ENCODE assay signal across 8 cellular contexts in the genomic region with DNA sequence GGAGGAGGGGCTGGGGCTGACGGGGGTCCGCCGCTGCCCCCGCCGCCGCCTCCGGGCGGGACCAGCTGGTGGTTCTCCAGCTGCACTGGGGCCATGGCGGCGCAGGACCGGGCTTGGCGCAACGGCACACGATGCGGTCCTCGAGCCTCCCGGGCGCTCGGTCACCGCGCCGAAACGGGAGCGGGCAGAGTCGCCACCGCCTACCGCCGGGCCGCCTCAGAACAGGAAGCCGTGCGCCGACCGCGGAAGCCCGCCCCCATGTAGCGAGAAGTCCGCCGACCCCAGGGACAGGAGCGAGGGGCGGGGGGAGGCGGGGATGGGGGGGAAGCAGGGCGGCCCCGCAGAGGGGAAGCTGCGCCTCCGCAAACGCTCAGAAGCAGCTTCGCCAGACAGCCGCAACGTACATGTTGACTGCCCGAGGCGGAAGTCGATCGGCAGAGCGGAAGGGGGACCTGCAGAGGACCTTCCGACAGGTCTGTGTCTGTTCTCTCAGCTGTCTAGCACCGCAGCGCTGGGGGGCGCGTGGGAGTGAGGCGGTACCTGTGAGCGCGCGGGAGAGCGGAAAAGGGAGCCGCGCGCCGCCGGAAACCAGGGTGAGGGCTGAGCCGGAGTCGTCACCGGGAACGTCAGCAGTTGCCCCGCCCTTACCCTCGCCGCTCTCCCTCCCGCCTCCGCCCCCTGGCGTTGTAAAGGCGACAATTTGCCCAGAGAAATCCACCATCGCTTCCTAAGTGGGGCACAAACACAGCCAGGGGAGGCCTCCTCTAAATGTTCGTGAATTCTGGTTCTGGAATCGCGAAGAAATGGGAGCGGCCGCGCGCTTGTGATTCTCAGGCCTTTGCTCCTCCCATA. TPM values are rescaled to one million over a fixed set of nuclear protein-coding genes. Genes with fewer than 3 reads are reported as not detected.
A peak's percentile ranks its signal among the peaks of the same experiment; 100 is the strongest.
DNase-seq lines count a peak whose midpoint lies in the region; ATAC-seq and TF ChIP-seq lines count a peak whose summit lies in the region.

Gene MED14 (minus strand): TSS at position 225 of the 852 bp plus-strand sequence. CDS start 130 bp downstream, at position 95.

- peak within 1 kb of the TSS; percentile 95 for H3K27ac Mint-ChIP-seq in GM23338
- peak within 1 kb of the TSS; percentile 94 to 99 (median 98) for H3K27ac Mint-ChIP-seq in naive thymus-derived CD8-positive, alpha-beta T cell

- no peaks in the 10 kb centered on the region for H3K9me3 Mint-ChIP-seq in GM23338
- no peaks in the 10 kb centered on the region for H3K9me3 Mint-ChIP-seq in naive thymus-derived CD8-positive, alpha-beta T cell

- TF ChIP-seq CTCF in GM23338 (conservative IDR thresholded peaks at IDR 0.05; ENCODE audit: low read depth in 2 of 2): peak; percentile 42 to 55

- peaks cover 21% of the 10 kb centered on the region; the same call in 2 of the 3 replicates for H3K4me1 Mint-ChIP-seq in GM23338
- peaks cover 13 to 54% (median 47%) of the 10 kb centered on the region in 4 donors for H3K4me1 Mint-ChIP-seq in naive thymus-derived CD8-positive, alpha-beta T cell

- peak within 1 kb of the TSS; percentile 91 for H3K27ac ChIP-seq in GM23338 (ENCODE audit: low read depth)

- H2AFZ ChIP-seq in GM23338: 0 out of 2 replicates have a peak within 1 kb of the TSS, but pooled peaks have one; percentile 47

- no peaks in the 10 kb centered on the region for H3K36me3 ChIP-seq in GM23338 (ENCODE audit: insufficient read depth)

- H3K27me3 Mint-ChIP-seq in GM23338 (ENCODE audit: insufficient read depth, low read depth, poor library complexity): peaks cover 5% of the 10 kb centered on the region
- H3K27me3 Mint-ChIP-seq in naive thymus-derived CD8-positive, alpha-beta T cell: no peaks in the 10 kb centered on the region

- ATAC-seq in GM23338: peak; percentile 89
- peak; percentile 89 to 91 for ATAC-seq in naive thymus-derived CD8-positive, alpha-beta T cell

- H3K4me2 ChIP-seq in GM23338: peak within 1 kb of the TSS; percentile 86

- peak within 1 kb of the TSS; percentile 90 for H3K4me3 Mint-ChIP-seq in GM23338
- H3K4me3 Mint-ChIP-seq in naive thymus-derived CD8-positive, alpha-beta T cell: peak within 1 kb of the TSS; percentile 91 to 99 (median 92)

- H3K27me3 ChIP-seq in GM23338 (ENCODE audit: insufficient read depth): no peaks in the 10 kb centered on the region

- no peaks in the 10 kb centered on the region; the same call in 1 of the 2 replicates for H4K20me1 ChIP-seq in GM23338 (replicated peaks; ENCODE audit: insufficient read depth)

- peak within 1 kb of the TSS; percentile 87 for H3K4me3 ChIP-seq in GM23338

- peaks cover 18% of the 10 kb centered on the region for H3K36me3 Mint-ChIP-seq in GM23338 (ENCODE audit: low read depth)
- H3K36me3 Mint-ChIP-seq in naive thymus-derived CD8-positive, alpha-beta T cell: no peaks in the 10 kb centered on the region

- H3K4me1 ChIP-seq in GM23338 (ENCODE audit: insufficient read depth): peaks cover 12% of the 10 kb centered on the region

- H3K9me2 ChIP-seq in GM23338 (ENCODE audit: insufficient read depth): no peaks in the 10 kb centered on the region

- DNase-seq in EL (peak; percentile 85), GM23338 (ENCODE audit: low spot score) (peak; percentile 85), LHCN-M2 (ENCODE audit: low read depth) (peak; percentile 80), RPMI7951 (ENCODE audit: low read depth) (peak; percentile 86), fibroblast of gingiva (ENCODE audit: low read depth) (peak; percentile 74)
- peak; percentile 70 to 92 for DNase-seq in activated T-helper 1 cell treated with anti-CD3 and anti-CD28 coated beads, Interleukin-2, amount 50 U/mL, for 16 hours (ENCODE audit: low read depth in 1 of 2, low spot score in 1 of 2)
- DNase-seq in naive thymus-derived CD8-positive, alpha-beta T cell: peak; percentile 83 to 98 (median 93)
- peak; percentile 89 to 96 (median 92) for DNase-seq in stimulated activated naive CD4-positive, alpha-beta T cell (lab: John Stamatoyannopoulos, UW)

- peaks cover 44% of the 10 kb centered on the region for H3K79me2 ChIP-seq in GM23338 (replicated peaks; ENCODE audit: insufficient read depth)

- no peaks in the 10 kb centered on the region for H3F3A ChIP-seq in GM23338 (replicated peaks; ENCODE audit: low read depth)

- POLR2A ChIA-PET in naive thymus-derived CD8-positive, alpha-beta T cell (lab: Charles Lee): interaction anchor here (0.5 to 2.3 kb wide), 12 partner anchors 8 to 598 kb away, joined by 3 to 12 read pairs (median 4); partner anchors contain the start of genes ATP6AP2, CXorf38, DDX3X and USP9X

TF ChIP-seq in GM23338, 12 proteins besides CTCF, POLR2A, EP300 and RAD21:
- TF ChIP-seq POLR2AphosphoS5 (IDR thresholded peaks at IDR 0.05; ENCODE audit: low read depth): peak; percentile 76
- TF ChIP-seq, protein P1, sequence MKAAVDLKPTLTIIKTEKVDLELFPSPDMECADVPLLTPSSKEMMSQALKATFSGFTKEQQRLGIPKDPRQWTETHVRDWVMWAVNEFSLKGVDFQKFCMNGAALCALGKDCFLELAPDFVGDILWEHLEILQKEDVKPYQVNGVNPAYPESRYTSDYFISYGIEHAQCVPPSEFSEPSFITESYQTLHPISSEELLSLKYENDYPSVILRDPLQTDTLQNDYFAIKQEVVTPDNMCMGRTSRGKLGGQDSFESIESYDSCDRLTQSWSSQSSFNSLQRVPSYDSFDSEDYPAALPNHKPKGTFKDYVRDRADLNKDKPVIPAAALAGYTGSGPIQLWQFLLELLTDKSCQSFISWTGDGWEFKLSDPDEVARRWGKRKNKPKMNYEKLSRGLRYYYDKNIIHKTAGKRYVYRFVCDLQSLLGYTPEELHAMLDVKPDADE (IDR thresholded peaks at IDR 0.05): no peak
- peak; percentile 87 for TF ChIP-seq CREB1 (CRISPR knock-in tag; IDR thresholded peaks at IDR 0.05; ENCODE audit: low read depth)
TF ChIP-seq in GM23338: peak in this region for 2.

RNA-seq across cellular contexts. Expression of gene MED14, which starts in this region (rescaled TPM):
- total RNA-seq in GM23338 (2014; rRNA removed; shearing (Covaris generic)): 99.3 and 110 TPM in 2 replicates
- polyA plus RNA-seq in GM23338 (2016; fragmentation: Nextera tagmentation; extraction: Ambion mirVana): 28.9 and 29.8 TPM in 2 replicates
- total RNA-seq in LHCN-M2 (2014; rRNA removed): 17.0 and 18.9 TPM in 2 replicates
- polyA plus RNA-seq in LHCN-M2 (2012): 12.5 TPM
- 22.2 and 41.7 TPM in 2 replicates for total RNA-seq in RPMI7951 (2014; rRNA removed; shearing (Covaris generic))
- 10 to 100 TPM; 37.2 to 42.0 TPM for total RNA-seq in naive thymus-derived CD8-positive, alpha-beta T cell
- polyA plus RNA-seq in naive thymus-derived CD8-positive, alpha-beta T cell: 10 to 100 TPM in 1 of 3 donors, 1 to 10 TPM in 2; 6.0 to 11.7 (median 6.7) TPM

Comparison
In these comparisons a context has a peak if more than half of its experiments do, and no peak if none do; other contexts are left out.
1. Peak in every context shown above with its lines: DNase-seq, ATAC-seq, H3K4me3 ChIP-seq and H3K27ac ChIP-seq.